17 cellular contexts compared by ENCODE assay signal in the genomic region with DNA sequence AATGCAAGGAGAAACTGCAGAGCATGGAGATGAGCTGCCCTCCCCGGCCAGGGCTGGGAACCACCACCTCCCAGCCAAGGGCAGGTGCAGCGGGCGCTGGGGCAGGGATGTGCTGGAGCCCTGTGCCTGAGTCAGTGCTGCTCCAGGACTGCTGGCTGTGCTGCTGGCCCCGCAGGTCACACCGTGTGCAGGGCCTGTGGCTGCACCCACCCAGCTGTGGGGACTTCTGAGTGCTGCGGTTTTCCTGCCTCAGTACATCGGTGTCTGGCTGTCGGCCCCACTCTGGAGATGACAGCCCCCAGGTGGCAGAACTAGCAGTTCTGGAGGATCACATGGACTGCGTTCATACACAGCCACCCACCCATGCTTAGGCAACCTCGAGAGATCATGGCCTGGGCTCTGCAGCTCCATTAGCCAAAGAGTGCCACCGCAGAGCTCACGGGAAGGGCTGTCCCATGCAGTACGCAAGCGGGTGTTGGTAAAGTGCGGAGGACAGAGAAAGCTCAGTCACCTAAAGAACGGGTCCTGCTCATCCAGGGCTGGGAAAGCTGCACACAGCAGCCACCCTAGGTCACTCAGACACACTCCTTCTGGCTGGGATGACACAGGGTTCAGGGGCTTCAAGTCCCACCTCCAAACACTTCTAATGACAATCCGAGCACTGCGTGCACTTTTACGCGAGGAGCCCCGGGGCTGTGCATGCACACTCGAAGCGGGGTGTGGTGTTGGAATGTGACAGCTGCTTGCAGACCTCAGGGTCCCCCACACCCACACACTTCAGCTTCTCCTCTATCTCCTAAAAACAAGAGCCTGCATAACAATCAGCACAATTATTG.
DNase-seq lines count a peak whose midpoint lies in the region; ATAC-seq, FAIRE-seq and TF ChIP-seq lines count a peak whose summit lies in the region.
"Had no signal": no experiment of that assay in that cellular context is flagged by ENCODE, and none has a peak within 500 bp of the region (broad histone marks: within the 10 kb centered on the region; RNA-seq: fewer than 3 reads in every experiment).

No MANE protein-coding gene starts in this region.

- TF ChIP-seq POLR2A in spleen (IDR thresholded peaks at IDR 0.05) (no peak), esophagus muscularis mucosa (IDR thresholded peaks at IDR 0.05; ENCODE audit: low read depth) (no peak)

- H3K4me1 ChIP-seq in SK-N-SH (ENCODE audit: control insufficient read depth in 1 of 2, insufficient read depth in 2 of 2, low read depth in 1 of 2, low read length in 1 of 2) (peaks cover 0 to 2% of the 10 kb centered on the region in 2 experiments; a peak in 1 of 4 replicates), kidney (ENCODE audit: control insufficient read depth in 1 of 2, insufficient read depth in 1 of 2, low read depth in 1 of 2, low read length in 2 of 2) (no peaks in the 10 kb centered on the region), spleen (peaks cover 0 to 5% (median 0%) of the 10 kb centered on the region in 6 donors), esophagus muscularis mucosa (no peaks in the 10 kb centered on the region)
- H3K4me1 ChIP-seq: Peyer's patch had no signal

- H3F3A ChIP-seq in SK-N-SH (replicated peaks; ENCODE audit: insufficient read depth): no peaks in the 10 kb centered on the region

- no peaks in the 10 kb centered on the region for H3K79me2 ChIP-seq in SK-N-SH (ENCODE audit: insufficient read depth)

- H3K27ac ChIP-seq in SK-N-SH (ENCODE audit: low read depth in 2 of 2, low read length in 1 of 2) (no peak overlapping the region), kidney (ENCODE audit: low read depth in 2 of 2, low read length in 2 of 2) (no peak overlapping the region), spleen (no peak overlapping the region), esophagus muscularis mucosa (replicated peaks in 1 of 4) (no peak overlapping the region)
- H3K27ac ChIP-seq: 22Rv1, Peyer's patch had no signal

- intact Hi-C loops in kidney (cut with DNase I) (no loop called here), spleen (cut with DNase I; ENCODE audit: low total_unique reads) (no loop called here), esophagus muscularis mucosa (cut with DNase I) (no loop called here)

- H3K4me2 ChIP-seq in SK-N-SH: no peak overlapping the region

- H3K27me3 ChIP-seq in SK-N-SH (ENCODE audit: insufficient read depth) (no peaks in the 10 kb centered on the region), spleen (replicated peaks in 1 of 7) (peaks cover 0 to 56% (median 0%) of the 10 kb centered on the region in 7 donors), esophagus muscularis mucosa (peaks cover 0 to 52% (median 3%) of the 10 kb centered on the region in 4 donors)
- H3K27me3 ChIP-seq: Peyer's patch had no signal

- ATAC-seq in SK-N-SH treated with all-trans-retinoic acid at 6 μM for 48 hours: no peak
- ATAC-seq in HG02610 (IDR thresholded peaks at IDR 0.05; ENCODE audit: unreplicated experiment): no peak

- no peaks in the 10 kb centered on the region for H3K9me3 ChIP-seq in SK-N-SH
- H3K9me3 ChIP-seq in kidney (ENCODE audit: control insufficient read depth in 1 of 2, low read length in 2 of 2): peaks cover 0 to 14% of the 10 kb centered on the region in 2 donors
- H3K9me3 ChIP-seq in spleen: peaks cover 0 to 18% (median 17%) of the 10 kb centered on the region in 8 donors
- peaks cover 0 to 17% (median 17%) of the 10 kb centered on the region in 4 donors for H3K9me3 ChIP-seq in esophagus muscularis mucosa
- H3K9me3 ChIP-seq: Peyer's patch had no signal

- no peak for FAIRE-seq in kidney (lab: Jason Lieb, UNC)

- CTCF ChIA-PET in SK-N-SH (lab: Yijun Ruan, JAX): interaction anchor here (0.7 to 1.4 kb wide), 3 partner anchors 9 to 249 kb away, joined by 3 to 5 read pairs (median 4); no protein-coding TSS in a partner anchor

- H3K9ac ChIP-seq in SK-N-SH (no peak overlapping the region), kidney (ENCODE audit: low read length in 2 of 2) (no peak overlapping the region)

- H3K36me3 ChIP-seq in SK-N-SH (replicated peaks in 1 of 2; ENCODE audit: control insufficient read depth in 1 of 2, insufficient read depth in 2 of 2, low read length in 1 of 2) (no peaks in the 10 kb centered on the region), kidney (ENCODE audit: control insufficient read depth in 1 of 2, insufficient read depth in 2 of 2, low read length in 2 of 2) (no peaks in the 10 kb centered on the region), spleen (no peaks in the 10 kb centered on the region), esophagus muscularis mucosa (no peaks in the 10 kb centered on the region)
- H3K36me3 ChIP-seq: Peyer's patch had no signal

- H3K4me3 ChIP-seq in SK-N-SH (ENCODE audit: low read depth in 2 of 2, low read length in 1 of 2): no peak overlapping the region
- H3K4me3 ChIP-seq in Jurkat, Clone E6-1 (ENCODE audit: low read length): no peak overlapping the region
- no peak overlapping the region for H3K4me3 ChIP-seq in kidney (ENCODE audit: low read length in 2 of 2)
- H3K4me3 ChIP-seq in spleen: no peak overlapping the region
- H3K4me3 ChIP-seq in esophagus muscularis mucosa: no peak overlapping the region
- H3K4me3 ChIP-seq: Peyer's patch had no signal

- TF ChIP-seq RAD21 in SK-N-SH (IDR thresholded peaks at IDR 0.05; ENCODE audit: low read length): no peak

- TF ChIP-seq EP300 in SK-N-SH (IDR thresholded peaks at IDR 0.05; ENCODE audit: borderline replicate concordance in 1 of 2, low read depth in 1 of 2, low read length in 1 of 2): no peak
- TF ChIP-seq EP300 in esophagus muscularis mucosa (IDR thresholded peaks at IDR 0.05): no peak

- TF ChIP-seq CTCF in SK-N-SH (IDR thresholded peaks at IDR 0.05) (no peak), kidney (IDR thresholded peaks at IDR 0.05; ENCODE audit: borderline replicate concordance, extremely low read depth, insufficient read depth) (no peak), spleen (IDR thresholded peaks at IDR 0.05 in 8 of 11, conservative IDR thresholded peaks at IDR 0.05 in 3 of 11) (no peak), esophagus muscularis mucosa (IDR thresholded peaks at IDR 0.05) (no peak)

- WGBS in SK-N-SH (ENCODE audit: low lambda C conversion rate): 45% methylated on average over 15 of the region's 23 CpGs
- WGBS in spleen, 5 donors: 71 to 89% (median 72%) methylated on average over 12 to 23 of the region's 23 CpGs
- 80% methylated on average over 18 of the region's 23 CpGs for WGBS in esophagus muscularis mucosa

- no peak overlapping the region for H2AFZ ChIP-seq in SK-N-SH (ENCODE audit: low read depth)

- in situ Hi-C loops in G401 (cut with HindIII; ENCODE audit: low sequenced_read_pairs): no loop called here

- no peaks in the 10 kb centered on the region for H3K9me2 ChIP-seq in SK-N-SH

- POLR2A ChIA-PET in SK-N-SH (lab: Yijun Ruan, JAX): no interaction called here

- peak; percentile 4 for DNase-seq in SK-N-SH
- DNase-seq in Jurkat, Clone E6-1 (ENCODE audit: low read depth, low spot score): peak; percentile 82
- DNase-seq in kidney: peak; percentile 59
- peak; percentile 45 for DNase-seq in spleen
- DNase-seq in G401 (ENCODE audit: low spot score): no peak
- DNase-seq in esophagus muscularis mucosa (ENCODE audit: extremely low spot score): no peak
- DNase-seq: EL, H7, Kasumi-1, NCI-H187 treated with DMSO at 0.1 percent for 48 hours, NCI-H2171 treated with DMSO at 0.1 percent for 48 hours, NCI-H524, Peyer's patch, SHP77 had no signal

- H4K20me1 ChIP-seq in SK-N-SH (ENCODE audit: insufficient read depth): no peaks in the 10 kb centered on the region

TF ChIP-seq in SK-N-SH, 30 proteins besides CTCF, POLR2A, EP300 and RAD21 (continues in another document):
- no peak for TF ChIP-seq TAF1 (IDR thresholded peaks at IDR 0.05; ENCODE audit: borderline replicate concordance, low read depth, low read length)

TF ChIP-seq in SK-N-SH treated with all-trans-retinoic acid at 6 μM for 48 hours, 23 proteins besides CTCF, POLR2A, EP300 and RAD21 (continues in another document):
- TF ChIP-seq, protein P1, sequence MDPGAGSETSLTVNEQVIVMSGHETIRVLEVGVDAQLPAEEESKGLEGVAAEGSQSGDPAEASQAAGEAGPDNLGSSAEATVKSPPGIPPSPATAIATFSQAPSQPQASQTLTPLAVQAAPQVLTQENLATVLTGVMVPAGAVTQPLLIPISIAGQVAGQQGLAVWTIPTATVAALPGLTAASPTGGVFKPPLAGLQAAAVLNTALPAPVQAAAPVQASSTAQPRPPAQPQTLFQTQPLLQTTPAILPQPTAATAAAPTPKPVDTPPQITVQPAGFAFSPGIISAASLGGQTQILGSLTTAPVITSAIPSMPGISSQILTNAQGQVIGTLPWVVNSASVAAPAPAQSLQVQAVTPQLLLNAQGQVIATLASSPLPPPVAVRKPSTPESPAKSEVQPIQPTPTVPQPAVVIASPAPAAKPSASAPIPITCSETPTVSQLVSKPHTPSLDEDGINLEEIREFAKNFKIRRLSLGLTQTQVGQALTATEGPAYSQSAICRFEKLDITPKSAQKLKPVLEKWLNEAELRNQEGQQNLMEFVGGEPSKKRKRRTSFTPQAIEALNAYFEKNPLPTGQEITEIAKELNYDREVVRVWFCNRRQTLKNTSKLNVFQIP (CRISPR knock-in tag; IDR thresholded peaks at IDR 0.05; ENCODE audit: borderline replicate concordance, low read depth): no peak
- TF ChIP-seq ZFP30 (CRISPR knock-in tag; IDR thresholded peaks at IDR 0.05) (no peak), BACH2 (CRISPR knock-in tag; IDR thresholded peaks at IDR 0.05; ENCODE audit: borderline replicate concordance) (no peak), RARB (CRISPR knock-in tag; IDR thresholded peaks at IDR 0.05) (no peak), ESRRG (CRISPR knock-in tag; IDR thresholded peaks at IDR 0.05) (no peak), PPARA (CRISPR knock-in tag; IDR thresholded peaks at IDR 0.05; ENCODE audit: borderline replicate concordance) (no peak), ZNF70 (CRISPR knock-in tag; IDR thresholded peaks at IDR 0.05) (no peak), OSR1 (CRISPR knock-in tag; IDR thresholded peaks at IDR 0.05) (no peak), SNAI2 (CRISPR knock-in tag; IDR thresholded peaks at IDR 0.05) (no peak), TCF4 (CRISPR knock-in tag; IDR thresholded peaks at IDR 0.05; ENCODE audit: borderline replicate concordance) (no peak), GLIS3 (CRISPR knock-in tag; IDR thresholded peaks at IDR 0.05) (no peak)

Comparison
In these comparisons a context has a peak if more than half of its experiments do, and no peak if none do; other contexts are left out.
1. DNase-seq: peak in SK-N-SH (single experiment), Jurkat, Clone E6-1 (single experiment), kidney (single experiment) and spleen (single experiment); none in G401 (single experiment) and esophagus muscularis mucosa (single experiment).